In genomic region chr12:56763753-56764657, GRCh38 we compare ENCODE assay signal across 13 cellular contexts. TPM values are rescaled to one million over a fixed set of nuclear protein-coding genes. Genes with fewer than 3 reads are reported as not detected.
DNase-seq lines count a peak whose midpoint lies in the region; ATAC-seq and TF ChIP-seq lines count a peak whose summit lies in the region.
"Had no signal": no experiment of that assay in that cellular context is flagged by ENCODE, and none has a peak within 500 bp of the region (broad histone marks: within the 10 kb centered on the region; RNA-seq: fewer than 3 reads in every experiment).

No MANE protein-coding gene starts in this region.

- no peak for ATAC-seq in T-helper 17 cell
- ATAC-seq in HG03565 (IDR thresholded peaks at IDR 0.05; ENCODE audit: unreplicated experiment): no peak
- ATAC-seq in GM21515 (IDR thresholded peaks at IDR 0.05; ENCODE audit: unreplicated experiment): no peak

- no peak overlapping the region for H2AFZ ChIP-seq in GM23248

- DNase-seq in GM23248: peak; percentile 32
- no peak for DNase-seq in T-helper 17 cell
- DNase-seq in hepatic stellate cell (ENCODE audit: low spot score): peak; percentile 38
- DNase-seq in spleen: no peak
- no peak for DNase-seq in nephron progenitor cell
- no peak for DNase-seq in MCF 10A (ENCODE audit: unreplicated experiment)
- DNase-seq: activated CD4-positive, CD25-positive, alpha-beta regulatory T cell; activated T-cell treated with anti-CD3 and anti-CD28 coated beads for 4 hours; cortex of kidney; stimulated activated naive CD4-positive, alpha-beta T cell treated with Interleukin-2 at 50 U/mL for 16 hours had no signal

- no peaks in the 10 kb centered on the region for H3K36me3 ChIP-seq in GM23248 (ENCODE audit: low read depth)
- H3K36me3 ChIP-seq in spleen: no peaks in the 10 kb centered on the region
- H3K36me3 ChIP-seq: esophagus muscularis mucosa had no signal

- H3K27me3 ChIP-seq in GM23248 (replicated peaks; ENCODE audit: insufficient read depth) (no peaks in the 10 kb centered on the region), spleen (replicated peaks in 1 of 7) (no peaks in the 10 kb centered on the region)
- H3K27me3 ChIP-seq: esophagus muscularis mucosa had no signal

- no peak for TF ChIP-seq CTCF in spleen (IDR thresholded peaks at IDR 0.05 in 8 of 11, conservative IDR thresholded peaks at IDR 0.05 in 3 of 11)
- no peak for TF ChIP-seq CTCF in nephron progenitor cell (IDR thresholded peaks at IDR 0.05)
- TF ChIP-seq CTCF in MCF 10A (IDR thresholded peaks at IDR 0.05; ENCODE audit: unreplicated experiment): no peak

- no peak for TF ChIP-seq POLR2A in spleen (IDR thresholded peaks at IDR 0.05)

- no peaks in the 10 kb centered on the region for H3F3A ChIP-seq in GM23248 (ENCODE audit: insufficient read depth)

- intact Hi-C loops in spleen (cut with DNase I; ENCODE audit: low total_unique reads): loop anchor here (5.0 kb wide), 1 partner anchor 228 kb away; a partner anchor contains a TSS
- intact Hi-C loops in MCF 10A (cut with micrococcal nuclease): loop anchor here (1.0 kb wide), 1 partner anchor 223 kb away; no protein-coding TSS in a partner anchor

- H3K27me3 Mint-ChIP-seq in T-helper 17 cell (peaks cover 14% of the 10 kb centered on the region), nephron progenitor cell (ENCODE audit: low read depth, poor library complexity) (peaks cover 3% of the 10 kb centered on the region), MCF 10A (ENCODE audit: insufficient read depth, unreplicated experiment) (no peaks in the 10 kb centered on the region)

- H3K9me3 Mint-ChIP-seq in nephron progenitor cell: peaks cover 7% of the 10 kb centered on the region
- H3K9me3 Mint-ChIP-seq in MCF 10A (ENCODE audit: unreplicated experiment): peaks cover 1% of the 10 kb centered on the region

- no peaks in the 10 kb centered on the region for H4K20me1 ChIP-seq in GM23248 (ENCODE audit: insufficient read depth)

- in situ Hi-C loops in GM23248 (cut with MboI): no loop called here

- WGBS in GM23248 (ENCODE audit: low coverage in 1 of 2, low lambda C conversion rate in 2 of 2, missing lambda C conversion rate in 2 of 2), 2 experiments: 48 to 50% methylated on average over 5 of the region's 5 CpGs
- WGBS in spleen, 5 donors: 55 to 74% (median 60%) methylated on average over 5 of the region's 5 CpGs

- CTCF ChIA-PET in MCF 10A (lab: Yijun Ruan, JAX): interaction anchor here (0.7 to 9.7 kb wide), 15 partner anchors 40 to 272 kb away, joined by 3 to 212 read pairs (median 3); no protein-coding TSS in a partner anchor

- H3K4me3 Mint-ChIP-seq in T-helper 17 cell: no peak overlapping the region
- H3K4me3 Mint-ChIP-seq in nephron progenitor cell: no peak overlapping the region
- H3K4me3 Mint-ChIP-seq in MCF 10A (ENCODE audit: unreplicated experiment): no peak overlapping the region

- H3K79me2 ChIP-seq in GM23248 (ENCODE audit: insufficient read depth): no peaks in the 10 kb centered on the region

- H3K9me2 ChIP-seq in GM23248 (ENCODE audit: insufficient read depth): no peaks in the 10 kb centered on the region

- H3K4me3 ChIP-seq in GM23248 (no peak overlapping the region), spleen (peak overlapping the region; percentile 10 to 59 (median 31))
- H3K4me3 ChIP-seq: esophagus muscularis mucosa had no signal

- no peak overlapping the region for H3K4me2 ChIP-seq in GM23248 (ENCODE audit: unreplicated experiment)

- POLR2A ChIA-PET in MCF 10A (lab: Yijun Ruan, JAX): interaction anchor here (0.6 to 1.8 kb wide), 4 partner anchors 46 to 934 kb away, joined by 3 to 6 read pairs (median 4); partner anchors contain the start of gene RDH16

- BruUV-seq in MCF 10A (replicated peaks; lab: Mats Ljungman, UMichigan): no TSS peak

- no peaks in the 10 kb centered on the region for H3K36me3 Mint-ChIP-seq in T-helper 17 cell (ENCODE audit: low read depth)
- H3K36me3 Mint-ChIP-seq in nephron progenitor cell (ENCODE audit: low read depth): no peaks in the 10 kb centered on the region
- H3K36me3 Mint-ChIP-seq in MCF 10A (ENCODE audit: insufficient read depth, unreplicated experiment): no peaks in the 10 kb centered on the region

- no peaks in the 10 kb centered on the region for H3K4me1 ChIP-seq in GM23248 (ENCODE audit: insufficient read depth)
- peaks cover 0 to 22% (median 10%) of the 10 kb centered on the region in 6 donors for H3K4me1 ChIP-seq in spleen
- H3K4me1 ChIP-seq: esophagus muscularis mucosa had no signal

- peaks cover 13% of the 10 kb centered on the region for H3K4me1 Mint-ChIP-seq in T-helper 17 cell
- H3K4me1 Mint-ChIP-seq in nephron progenitor cell: peaks cover 5% of the 10 kb centered on the region
- peaks cover 23% of the 10 kb centered on the region for H3K4me1 Mint-ChIP-seq in MCF 10A (ENCODE audit: insufficient read depth, unreplicated experiment)

- no peak overlapping the region for H3K27ac ChIP-seq in GM23248
- peak overlapping the region in 5 of 8 donors; percentile 59 to 77 (median 62) for H3K27ac ChIP-seq in spleen
- H3K27ac ChIP-seq: esophagus muscularis mucosa had no signal

- H3K9me3 ChIP-seq in GM23248 (ENCODE audit: low read depth) (no peaks in the 10 kb centered on the region), T-helper 17 cell (ENCODE audit: control insufficient read depth, low read length, poor library complexity, severe bottlenecking) (no peaks in the 10 kb centered on the region), spleen (peaks cover 0 to 1% (median 0%) of the 10 kb centered on the region in 8 donors)

- H3K9ac ChIP-seq in GM23248: no peak overlapping the region

- H3K27ac Mint-ChIP-seq in T-helper 17 cell (peak overlapping the region; percentile 78), nephron progenitor cell (no peak overlapping the region), MCF 10A (ENCODE audit: low read depth, unreplicated experiment) (no peak overlapping the region)

RNA-seq across cellular contexts. Expression of gene HSD17B6, which starts 0.9 kb away (rescaled TPM):
- 0.22 and 4.3 TPM in 2 replicates for total RNA-seq in GM23248 (2014; rRNA removed; shearing (Covaris generic))
- polyA plus RNA-seq in GM23248 (2016; fragmentation: Nextera tagmentation; extraction: Ambion mirVana) (0.51 and 0.94 TPM in 2 replicates), spleen (10 to 100 TPM in 2 of 3 donors, 1 to 10 TPM in 1; 6.4 to 40.0 (median 13.3) TPM)
- total RNA-seq in T-helper 17 cell (under 1 TPM in 1 of 2 donors, not detected in 1; 0.63 TPM), spleen (10 to 100 TPM; 13.7 to 93.4 (median 61.5) TPM), MCF 10A (2022) (0.37 and 1.3 TPM in 2 replicates)

RNA-seq across cellular contexts. Expression of gene PRIM1, which starts 11.9 kb away (rescaled TPM):
- total RNA-seq in GM23248 (2014; rRNA removed; shearing (Covaris generic)): 6.1 and 7.6 TPM in 2 replicates
- polyA plus RNA-seq in GM23248 (2016; fragmentation: Nextera tagmentation; extraction: Ambion mirVana): 5.3 and 8.7 TPM in 2 replicates
- 10 to 100 TPM; 11.3 to 14.4 TPM for total RNA-seq in T-helper 17 cell
- total RNA-seq in spleen: 10 to 100 TPM; 10.1 to 23.0 (median 11.4) TPM
- 10 to 100 TPM in 1 of 3 donors, 1 to 10 TPM in 2; 5.2 to 10.0 (median 8.1) TPM for polyA plus RNA-seq in spleen
- total RNA-seq in MCF 10A (2022): 3.5 and 7.8 TPM in 2 replicates

RNA-seq across cellular contexts. Expression of gene NACA, which starts 38.9 kb away (rescaled TPM):
- 624 and 672 TPM in 2 replicates for total RNA-seq in GM23248 (2014; rRNA removed; shearing (Covaris generic))
- polyA plus RNA-seq in GM23248 (2016; fragmentation: Nextera tagmentation; extraction: Ambion mirVana) (759 and 762 TPM in 2 replicates), spleen (1,000 to 10,000 TPM; 1,928 to 3,231 (median 2,748) TPM)
- total RNA-seq in T-helper 17 cell (1,000 to 10,000 TPM; 1,068 to 1,135 TPM), spleen (100 to 1,000 TPM; 535 to 885 (median 701) TPM), MCF 10A (2022) (1,274 and 1,490 TPM in 2 replicates)

Comparison
In these comparisons a context has a peak if more than half of its experiments do, and no peak if none do; other contexts are left out.
1. DNase-seq: peak in GM23248 (single experiment) and hepatic stellate cell (single experiment); none in T-helper 17 cell (0 of 3), spleen (single experiment), nephron progenitor cell (single experiment) and MCF 10A (single experiment).